31 cellular contexts compared by ENCODE assay signal in the genomic region with DNA sequence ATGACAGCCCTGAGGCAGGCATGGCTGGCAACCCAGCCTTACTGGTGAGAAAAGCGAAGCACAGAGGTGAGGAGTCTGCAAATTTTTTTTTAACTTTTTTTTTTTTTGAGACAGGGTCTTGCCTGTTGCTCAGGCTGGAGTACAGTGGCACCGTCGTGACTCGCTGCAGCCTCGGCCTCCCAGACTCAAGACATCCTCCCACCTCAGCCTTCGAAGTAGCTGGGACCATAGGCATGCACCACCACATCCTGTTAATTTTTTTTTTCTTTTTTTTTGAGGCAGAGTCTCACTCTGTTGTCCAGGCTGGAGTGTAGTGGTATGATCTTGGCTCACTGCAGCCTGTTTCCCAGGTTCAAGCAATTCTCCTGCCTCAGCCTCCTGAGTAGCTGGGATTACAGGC.
"Had no signal": no experiment of that assay in that cellular context is flagged by ENCODE, and none has a peak within 500 bp of the region (broad histone marks: within the 10 kb centered on the region; RNA-seq: fewer than 3 reads in every experiment).

No MANE protein-coding gene starts in this region.

- H3K27ac ChIP-seq: ascending aorta, breast epithelium, cardiac muscle cell, colonic mucosa, dorsolateral prefrontal cortex had no signal

- DNase-seq: activated CD4-positive, alpha-beta memory T cell treated with anti-CD3 and anti-CD28 coated beads for 36 hours; activated CD4-positive, alpha-beta T cell treated with anti-CD3 and anti-CD28 coated beads for 36 hours; activated CD4-positive, alpha-beta T cell treated with anti-CD3 and anti-CD28 coated beads, Interleukin-2, amount 10 ng/mL, durations not matched to agents 24 days and 14 days; activated CD4-positive, CD25-positive, alpha-beta regulatory T cell; activated CD4-positive, CD25-positive, alpha-beta regulatory T cell treated with anti-CD3 and anti-CD28 coated beads, Interleukin-2, amount 50 U/mL, for 72 hours; activated CD8-positive, alpha-beta memory T cell treated with anti-CD3 and anti-CD28 coated beads, Interleukin-2, amount 10 ng/mL, durations not matched to agents 7 days and 5 days; activated CD8-positive, alpha-beta memory T cell treated with anti-CD3 and anti-CD28 coated beads, Interleukin-2, amount 50 U/mL, for 4 hours; activated CD8-positive, alpha-beta T cell treated with anti-CD3 and anti-CD28 coated beads, Interleukin-2, amount 10 ng/mL, durations not matched to agents 7 days and 5 days; activated gamma-delta T cell; activated naive CD4-positive, alpha-beta T cell; activated naive CD4-positive, alpha-beta T cell treated with anti-CD3 and anti-CD28 coated beads, Interleukin-2, amount 10 ng/mL, durations not matched to agents 7 days and 5 days; activated naive CD8-positive, alpha-beta T cell treated with anti-CD3 and anti-CD28 coated beads, Interleukin-2, amount 10 ng/mL, durations not matched to agents 7 days and 5 days; activated T-cell treated with anti-CD3 and anti-CD28 coated beads, Interleukin-2, amount 50 U/mL, for 1 hour; activated T-cell treated with anti-CD3 and anti-CD28 coated beads, Interleukin-2, amount 50 U/mL, for 48 hours; central memory CD4-positive, alpha-beta T cell; cerebellar nuclear complex; colonic mucosa; dorsolateral prefrontal cortex; effector memory CD4-positive, alpha-beta T cell; endodermal cell; foreskin fibroblast; head of caudate nucleus had no signal

- H3K36me3 ChIP-seq: ascending aorta, breast epithelium, cardiac muscle cell, colonic mucosa had no signal

- H3K27me3 Mint-ChIP-seq: activated CD4-positive, alpha-beta T cell treated with anti-CD3 and anti-CD28 coated beads, Interleukin-2, amount 10 ng/mL, durations not matched to agents 24 days and 14 days; activated naive CD4-positive, alpha-beta T cell treated with anti-CD3 and anti-CD28 coated beads, Interleukin-2, amount 10 ng/mL, durations not matched to agents 7 days and 5 days; brain had no signal

- H3K36me3 Mint-ChIP-seq: activated CD4-positive, alpha-beta memory T cell treated with anti-CD3 and anti-CD28 coated beads for 36 hours; activated naive CD4-positive, alpha-beta T cell treated with anti-CD3 and anti-CD28 coated beads, Interleukin-2, amount 10 ng/mL, durations not matched to agents 7 days and 5 days; activated naive CD4-positive, alpha-beta T cell treated with anti-CD3 and anti-CD28 coated beads, Interleukin-2, amount 50 U/mL, for 72 hours; activated naive CD8-positive, alpha-beta T cell treated with anti-CD3 and anti-CD28 coated beads, Interleukin-2, amount 10 ng/mL, durations not matched to agents 7 days and 5 days had no signal

- ATAC-seq: activated CD8-positive, alpha-beta memory T cell treated with anti-CD3 and anti-CD28 coated beads, Interleukin-2, amount 10 ng/mL, durations not matched to agents 7 days and 5 days; activated CD8-positive, alpha-beta T cell treated with anti-CD3 and anti-CD28 coated beads, Interleukin-2, amount 10 ng/mL, durations not matched to agents 7 days and 5 days; esophagus mucosa had no signal

- H3K27me3 ChIP-seq: ascending aorta, breast epithelium, cardiac muscle cell, colonic mucosa, dorsolateral prefrontal cortex had no signal

- H3K4me3 Mint-ChIP-seq: activated CD4-positive, alpha-beta memory T cell treated with anti-CD3 and anti-CD28 coated beads for 36 hours; activated CD4-positive, alpha-beta T cell treated with anti-CD3 and anti-CD28 coated beads for 36 hours; activated CD4-positive, alpha-beta T cell treated with anti-CD3 and anti-CD28 coated beads, Interleukin-2, amount 10 ng/mL, durations not matched to agents 24 days and 14 days; activated CD8-positive, alpha-beta memory T cell treated with anti-CD3 and anti-CD28 coated beads, Interleukin-2, amount 10 ng/mL, durations not matched to agents 7 days and 5 days; activated CD8-positive, alpha-beta T cell treated with anti-CD3 and anti-CD28 coated beads, Interleukin-2, amount 10 ng/mL, durations not matched to agents 7 days and 5 days; activated naive CD4-positive, alpha-beta T cell treated with anti-CD3 and anti-CD28 coated beads, Interleukin-2, amount 10 ng/mL, durations not matched to agents 7 days and 5 days; activated naive CD8-positive, alpha-beta T cell treated with anti-CD3 and anti-CD28 coated beads, Interleukin-2, amount 10 ng/mL, durations not matched to agents 7 days and 5 days; activated T-helper 1 cell treated with anti-CD3 and anti-CD28 coated beads, Interleukin-12 subunit alpha, Interleukin-12 subunit beta, Interleukin-2, Interleukin-4 antibody, amounts not matched to agents 30 ng/mL and 10 ng/mL and 1 ng/mL, durations not matched to agents 14 hours and 24 hours and 36 hours; brain; dendritic cell treated with granulocyte-macrophage colony-stimulating factor and Interleukin-4, amounts not matched to agents 40 ng/mL and 50 ng/mL, for 4 days; endodermal cell had no signal

- H3K4me1 Mint-ChIP-seq: activated CD4-positive, alpha-beta T cell treated with anti-CD3 and anti-CD28 coated beads, Interleukin-2, amount 10 ng/mL, durations not matched to agents 24 days and 14 days; activated naive CD4-positive, alpha-beta T cell treated with anti-CD3 and anti-CD28 coated beads, Interleukin-2, amount 10 ng/mL, durations not matched to agents 7 days and 5 days; activated naive CD8-positive, alpha-beta T cell treated with anti-CD3 and anti-CD28 coated beads, Interleukin-2, amount 10 ng/mL, durations not matched to agents 7 days and 5 days; endodermal cell had no signal

- H3K9me3 ChIP-seq: ascending aorta, breast epithelium, colonic mucosa had no signal

- H3K4me3 ChIP-seq: ascending aorta, breast epithelium, cardiac muscle cell, colonic mucosa, dorsolateral prefrontal cortex had no signal

- H3K9me3 Mint-ChIP-seq: activated CD4-positive, alpha-beta memory T cell treated with anti-CD3 and anti-CD28 coated beads for 36 hours had no signal

- H3K4me1 ChIP-seq: ascending aorta, breast epithelium, colonic mucosa had no signal

- H3K27ac Mint-ChIP-seq: activated CD4-positive, alpha-beta memory T cell treated with anti-CD3 and anti-CD28 coated beads for 36 hours; activated CD4-positive, alpha-beta T cell treated with anti-CD3 and anti-CD28 coated beads for 36 hours; activated CD4-positive, alpha-beta T cell treated with anti-CD3 and anti-CD28 coated beads, Interleukin-2, amount 10 ng/mL, durations not matched to agents 24 days and 14 days; activated CD8-positive, alpha-beta memory T cell treated with anti-CD3 and anti-CD28 coated beads, Interleukin-2, amount 10 ng/mL, durations not matched to agents 7 days and 5 days; activated CD8-positive, alpha-beta T cell treated with anti-CD3 and anti-CD28 coated beads, Interleukin-2, amount 10 ng/mL, durations not matched to agents 7 days and 5 days; activated naive CD4-positive, alpha-beta T cell treated with anti-CD3 and anti-CD28 coated beads, Interleukin-2, amount 10 ng/mL, durations not matched to agents 7 days and 5 days; activated naive CD4-positive, alpha-beta T cell treated with anti-CD3 and anti-CD28 coated beads, Interleukin-2, amount 50 U/mL, for 72 hours; activated naive CD8-positive, alpha-beta T cell treated with anti-CD3 and anti-CD28 coated beads, Interleukin-2, amount 10 ng/mL, durations not matched to agents 7 days and 5 days; activated T-helper 1 cell treated with anti-CD3 and anti-CD28 coated beads, Interleukin-12 subunit alpha, Interleukin-12 subunit beta, Interleukin-2, Interleukin-4 antibody, amounts not matched to agents 30 ng/mL and 10 ng/mL and 1 ng/mL, durations not matched to agents 14 hours and 24 hours and 36 hours; dendritic cell treated with granulocyte-macrophage colony-stimulating factor and Interleukin-4, amounts not matched to agents 40 ng/mL and 50 ng/mL, for 4 days; endodermal cell had no signal

- FAIRE-seq: frontal cortex had no signal
